Comparison of ENCODE assay signal across 1 cellular context in genomic region chr3:111911446-111911845, GRCh38.
TF ChIP-seq lines count a peak whose summit lies in the region.

No MANE protein-coding gene starts in this region.

TF ChIP-seq in HCT116, 20 proteins besides CTCF, POLR2A, EP300 and RAD21 (continued from another document):
- no peak for TF ChIP-seq JUND (IDR thresholded peaks at IDR 0.05)
- no peak for TF ChIP-seq YY1 (IDR thresholded peaks at IDR 0.05; ENCODE audit: extremely low read depth, insufficient replicate concordance, low read depth, low read length)
- TF ChIP-seq, protein P1, sequence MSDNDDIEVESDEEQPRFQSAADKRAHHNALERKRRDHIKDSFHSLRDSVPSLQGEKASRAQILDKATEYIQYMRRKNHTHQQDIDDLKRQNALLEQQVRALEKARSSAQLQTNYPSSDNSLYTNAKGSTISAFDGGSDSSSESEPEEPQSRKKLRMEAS (IDR thresholded peaks at IDR 0.05): no peak
